ENCODE assay signal across 1 cellular context in the genomic region with DNA sequence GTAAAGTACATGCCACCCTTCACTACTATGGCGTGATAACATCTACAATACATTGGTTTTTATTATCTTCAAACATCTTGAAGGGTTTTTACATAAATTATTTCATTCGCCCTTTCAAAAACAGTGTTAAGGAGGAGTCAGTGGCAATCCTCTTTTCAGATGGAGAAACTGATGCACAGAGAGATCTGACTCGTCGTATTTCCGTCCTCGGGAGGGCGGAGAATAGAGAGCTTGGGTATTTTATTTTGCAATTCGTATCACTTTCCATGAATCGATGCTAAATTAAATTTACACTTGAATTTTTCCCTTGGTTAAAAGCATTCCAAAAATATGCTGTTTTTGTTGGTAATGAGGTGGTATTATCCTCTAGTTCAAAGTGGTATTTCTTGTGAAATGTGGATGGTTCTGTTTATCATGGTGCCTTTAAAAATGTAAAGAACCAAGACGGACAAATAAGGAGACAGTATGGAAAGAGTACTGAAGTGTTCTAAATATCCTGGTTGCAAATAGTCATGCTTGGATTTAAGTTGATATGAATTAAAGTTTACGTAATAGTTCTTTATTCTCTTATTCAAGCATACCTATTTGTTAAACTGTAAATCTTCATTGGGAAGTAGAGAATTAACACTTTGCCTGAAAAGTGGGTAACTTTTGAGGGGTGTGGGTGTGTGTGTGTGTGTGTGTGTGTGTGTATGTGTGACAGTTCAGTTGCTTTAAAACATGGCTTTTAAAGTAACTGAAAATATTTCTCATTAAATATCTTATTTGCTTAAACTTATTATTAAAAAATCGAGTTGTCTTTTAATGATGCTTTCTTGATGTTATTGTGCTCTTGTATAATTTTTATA.
TF ChIP-seq lines count a peak whose summit lies in the region.

No MANE protein-coding gene starts in this region.

TF ChIP-seq in HepG2, 621 proteins besides CTCF, POLR2A, EP300 and RAD21:
- no peak for TF ChIP-seq LCORL (IDR thresholded peaks at IDR 0.05)
- no peak for TF ChIP-seq LCORL (CRISPR knock-in tag; IDR thresholded peaks at IDR 0.05)
- TF ChIP-seq ZNF577 (CRISPR knock-in tag; IDR thresholded peaks at IDR 0.05; ENCODE audit: borderline replicate concordance, low read depth) = no peak
- no peak for TF ChIP-seq TRIM24 (CRISPR knock-in tag; IDR thresholded peaks at IDR 0.05)
- TF ChIP-seq ARNT2 (CRISPR knock-in tag; IDR thresholded peaks at IDR 0.05; ENCODE audit: low read depth) = no peak
- TF ChIP-seq SP5 (CRISPR knock-in tag; IDR thresholded peaks at IDR 0.05; ENCODE audit: borderline replicate concordance, low read depth) = no peak
- TF ChIP-seq SNRNP70 (IDR thresholded peaks at IDR 0.05; ENCODE audit: low read depth, low read length) = no peak
- no peak for TF ChIP-seq ERF (CRISPR knock-in tag; IDR thresholded peaks at IDR 0.05)
